In the genomic region with DNA sequence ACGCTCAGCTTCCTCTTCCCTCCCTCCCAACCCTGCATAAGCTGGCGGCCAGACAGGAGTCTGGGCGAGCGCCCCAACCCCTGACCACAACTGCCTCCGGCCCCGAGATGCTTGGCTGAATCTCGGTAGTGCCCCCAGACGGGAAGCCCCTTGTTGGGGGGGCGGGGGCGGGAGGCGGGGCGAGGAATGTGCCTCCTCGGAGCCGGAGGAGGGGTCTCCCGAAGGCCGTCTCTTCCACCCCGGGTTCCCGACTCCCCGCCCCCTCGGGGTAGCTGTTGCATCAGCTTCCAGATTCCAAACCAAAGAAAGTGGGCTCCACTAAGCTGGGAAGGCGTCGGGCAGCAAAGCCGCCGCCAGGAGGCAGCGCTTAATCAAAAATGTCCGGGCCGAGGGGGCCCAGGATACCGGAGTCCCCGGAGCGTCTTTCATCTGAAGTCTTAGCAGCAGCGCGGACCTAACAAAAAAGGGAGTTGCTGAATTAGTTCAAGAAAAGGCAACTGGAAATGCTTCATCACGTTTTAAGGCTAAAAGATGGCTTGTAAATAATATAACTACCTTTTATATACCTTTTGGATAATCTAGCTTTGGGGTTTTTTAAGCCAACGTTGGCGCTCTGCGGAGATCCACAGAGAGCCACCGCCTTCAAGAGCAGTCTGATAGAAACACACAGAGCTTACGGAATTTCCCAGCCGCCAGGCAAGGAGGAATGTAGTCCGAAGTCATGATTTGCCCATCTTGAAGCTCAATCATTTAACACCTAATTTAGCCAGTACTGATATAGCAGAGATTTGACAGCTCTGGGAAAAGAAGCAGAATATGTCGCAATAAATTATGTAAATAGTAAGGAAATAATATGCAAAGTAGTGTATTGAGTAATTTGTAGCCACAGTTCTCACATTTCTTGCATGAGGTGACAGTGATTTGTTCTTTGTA, we compare ENCODE assay signal across 1 cellular context.
TF ChIP-seq lines count a peak whose summit lies in the region.

No MANE protein-coding gene starts in this region.

TF ChIP-seq in HepG2, 621 proteins besides CTCF, POLR2A, EP300 and RAD21 (continued from another document and continues in another):
- TF ChIP-seq, protein P1, sequence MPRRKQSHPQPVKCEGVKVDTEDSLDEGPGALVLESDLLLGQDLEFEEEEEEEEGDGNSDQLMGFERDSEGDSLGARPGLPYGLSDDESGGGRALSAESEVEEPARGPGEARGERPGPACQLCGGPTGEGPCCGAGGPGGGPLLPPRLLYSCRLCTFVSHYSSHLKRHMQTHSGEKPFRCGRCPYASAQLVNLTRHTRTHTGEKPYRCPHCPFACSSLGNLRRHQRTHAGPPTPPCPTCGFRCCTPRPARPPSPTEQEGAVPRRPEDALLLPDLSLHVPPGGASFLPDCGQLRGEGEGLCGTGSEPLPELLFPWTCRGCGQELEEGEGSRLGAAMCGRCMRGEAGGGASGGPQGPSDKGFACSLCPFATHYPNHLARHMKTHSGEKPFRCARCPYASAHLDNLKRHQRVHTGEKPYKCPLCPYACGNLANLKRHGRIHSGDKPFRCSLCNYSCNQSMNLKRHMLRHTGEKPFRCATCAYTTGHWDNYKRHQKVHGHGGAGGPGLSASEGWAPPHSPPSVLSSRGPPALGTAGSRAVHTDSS (CRISPR knock-in tag; conservative IDR thresholded peaks at IDR 0.05), result no peak
- TF ChIP-seq ZNF235 (CRISPR knock-in tag; IDR thresholded peaks at IDR 0.05; ENCODE audit: borderline replicate concordance), result no peak
- no peak for TF ChIP-seq ZNF563 (CRISPR knock-in tag; IDR thresholded peaks at IDR 0.05)
- peak; percentile 89 for TF ChIP-seq CCDC6 (CRISPR knock-in tag; IDR thresholded peaks at IDR 0.05)
- TF ChIP-seq HCFC1 (IDR thresholded peaks at IDR 0.05; ENCODE audit: low read depth, low read length), result no peak
- no peak for TF ChIP-seq HES4 (CRISPR knock-in tag; IDR thresholded peaks at IDR 0.05; ENCODE audit: borderline replicate concordance)
- 0 out of 2 replicates have a peak, but pooled peaks have one; percentile 14 for TF ChIP-seq MIER2 (CRISPR knock-in tag; IDR thresholded peaks at IDR 0.05)
- TF ChIP-seq BORCS8-MEF2B (CRISPR knock-in tag; IDR thresholded peaks at IDR 0.05), result 0 out of 2 replicates have a peak, but pooled peaks have one; percentile 13
- TF ChIP-seq ZBTB7A (CRISPR knock-in tag; IDR thresholded peaks at IDR 0.05), result no peak
- TF ChIP-seq MYNN (CRISPR knock-in tag; IDR thresholded peaks at IDR 0.05; ENCODE audit: low read depth), result no peak
- no peak for TF ChIP-seq ZNF510 (CRISPR knock-in tag; IDR thresholded peaks at IDR 0.05; ENCODE audit: low read depth)
- TF ChIP-seq, protein P2, sequence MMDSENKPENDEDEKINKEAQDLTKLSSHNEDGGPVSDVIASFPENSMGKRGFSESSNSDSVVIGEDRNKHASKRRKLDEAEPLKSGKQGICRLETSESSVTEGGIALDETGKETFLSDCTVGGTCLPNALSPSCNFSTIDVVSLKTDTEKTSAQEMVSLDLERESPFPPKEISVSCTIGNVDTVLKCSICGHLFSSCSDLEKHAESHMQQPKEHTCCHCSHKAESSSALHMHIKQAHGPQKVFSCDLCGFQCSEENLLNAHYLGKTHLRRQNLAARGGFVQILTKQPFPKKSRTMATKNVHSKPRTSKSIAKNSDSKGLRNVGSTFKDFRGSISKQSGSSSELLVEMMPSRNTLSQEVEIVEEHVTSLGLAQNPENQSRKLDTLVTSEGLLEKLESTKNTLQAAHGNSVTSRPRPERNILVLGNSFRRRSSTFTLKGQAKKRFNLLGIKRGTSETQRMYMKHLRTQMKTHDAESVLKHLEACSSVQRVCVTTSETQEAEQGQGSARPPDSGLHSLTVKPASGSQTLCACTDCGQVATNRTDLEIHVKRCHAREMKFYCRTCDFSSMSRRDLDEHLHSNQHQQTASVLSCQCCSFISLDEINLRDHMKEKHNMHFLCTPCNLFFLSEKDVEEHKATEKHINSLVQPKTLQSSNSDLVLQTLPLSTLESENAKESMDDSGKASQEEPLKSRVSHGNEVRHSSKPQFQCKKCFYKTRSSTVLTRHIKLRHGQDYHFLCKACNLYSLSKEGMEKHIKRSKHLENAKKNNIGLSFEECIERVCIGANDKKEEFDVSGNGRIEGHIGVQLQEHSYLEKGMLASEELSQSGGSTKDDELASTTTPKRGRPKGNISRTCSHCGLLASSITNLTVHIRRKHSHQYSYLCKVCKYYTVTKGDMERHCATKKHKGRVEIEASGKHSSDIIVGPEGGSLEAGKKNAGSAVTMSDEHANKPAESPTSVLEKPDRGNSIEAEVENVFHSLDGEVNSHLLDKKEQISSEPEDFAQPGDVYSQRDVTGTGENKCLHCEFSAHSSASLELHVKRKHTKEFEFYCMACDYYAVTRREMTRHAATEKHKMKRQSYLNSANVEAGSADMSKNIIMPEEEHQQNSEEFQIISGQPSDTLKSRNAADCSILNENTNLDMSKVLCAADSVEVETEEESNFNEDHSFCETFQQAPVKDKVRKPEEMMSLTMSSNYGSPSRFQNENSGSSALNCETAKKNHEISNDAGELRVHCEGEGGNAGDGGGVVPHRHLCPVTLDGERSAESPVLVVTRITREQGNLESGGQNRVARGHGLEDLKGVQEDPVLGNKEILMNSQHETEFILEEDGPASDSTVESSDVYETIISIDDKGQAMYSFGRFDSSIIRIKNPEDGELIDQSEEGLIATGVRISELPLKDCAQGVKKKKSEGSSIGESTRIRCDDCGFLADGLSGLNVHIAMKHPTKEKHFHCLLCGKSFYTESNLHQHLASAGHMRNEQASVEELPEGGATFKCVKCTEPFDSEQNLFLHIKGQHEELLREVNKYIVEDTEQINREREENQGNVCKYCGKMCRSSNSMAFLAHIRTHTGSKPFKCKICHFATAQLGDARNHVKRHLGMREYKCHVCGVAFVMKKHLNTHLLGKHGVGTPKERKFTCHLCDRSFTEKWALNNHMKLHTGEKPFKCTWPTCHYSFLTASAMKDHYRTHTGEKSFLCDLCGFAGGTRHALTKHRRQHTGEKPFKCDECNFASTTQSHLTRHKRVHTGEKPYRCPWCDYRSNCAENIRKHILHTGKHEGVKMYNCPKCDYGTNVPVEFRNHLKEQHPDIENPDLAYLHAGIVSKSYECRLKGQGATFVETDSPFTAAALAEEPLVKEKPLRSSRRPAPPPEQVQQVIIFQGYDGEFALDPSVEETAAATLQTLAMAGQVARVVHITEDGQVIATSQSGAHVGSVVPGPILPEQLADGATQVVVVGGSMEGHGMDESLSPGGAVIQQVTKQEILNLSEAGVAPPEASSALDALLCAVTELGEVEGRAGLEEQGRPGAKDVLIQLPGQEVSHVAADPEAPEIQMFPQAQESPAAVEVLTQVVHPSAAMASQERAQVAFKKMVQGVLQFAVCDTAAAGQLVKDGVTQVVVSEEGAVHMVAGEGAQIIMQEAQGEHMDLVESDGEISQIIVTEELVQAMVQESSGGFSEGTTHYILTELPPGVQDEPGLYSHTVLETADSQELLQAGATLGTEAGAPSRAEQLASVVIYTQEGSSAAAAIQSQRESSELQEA (CRISPR knock-in tag; IDR thresholded peaks at IDR 0.05; ENCODE audit: not compliant biosample characterization), result no peak
- no peak for TF ChIP-seq RBM39 (IDR thresholded peaks at IDR 0.05; ENCODE audit: low read depth, low read length, poor library complexity, severe bottlenecking)
- TF ChIP-seq ZNF775 (CRISPR knock-in tag; IDR thresholded peaks at IDR 0.05; ENCODE audit: borderline replicate concordance), result no peak
- TF ChIP-seq, protein P3, sequence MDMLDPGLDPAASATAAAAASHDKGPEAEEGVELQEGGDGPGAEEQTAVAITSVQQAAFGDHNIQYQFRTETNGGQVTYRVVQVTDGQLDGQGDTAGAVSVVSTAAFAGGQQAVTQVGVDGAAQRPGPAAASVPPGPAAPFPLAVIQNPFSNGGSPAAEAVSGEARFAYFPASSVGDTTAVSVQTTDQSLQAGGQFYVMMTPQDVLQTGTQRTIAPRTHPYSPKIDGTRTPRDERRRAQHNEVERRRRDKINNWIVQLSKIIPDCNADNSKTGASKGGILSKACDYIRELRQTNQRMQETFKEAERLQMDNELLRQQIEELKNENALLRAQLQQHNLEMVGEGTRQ (IDR thresholded peaks at IDR 0.05; ENCODE audit: low read depth, low read length), result no peak
- TF ChIP-seq, protein P3 (CRISPR knock-in tag; IDR thresholded peaks at IDR 0.05; ENCODE audit: borderline replicate concordance), result no peak
- no peak for TF ChIP-seq ZNF180 (CRISPR knock-in tag; IDR thresholded peaks at IDR 0.05; ENCODE audit: borderline replicate concordance, low read depth)
- TF ChIP-seq ZNF354B (CRISPR knock-in tag; IDR thresholded peaks at IDR 0.05), result no peak
- no peak for TF ChIP-seq SRSF4 (IDR thresholded peaks at IDR 0.05; ENCODE audit: low read depth, low read length, poor library complexity, severe bottlenecking)
- TF ChIP-seq, protein P4, sequence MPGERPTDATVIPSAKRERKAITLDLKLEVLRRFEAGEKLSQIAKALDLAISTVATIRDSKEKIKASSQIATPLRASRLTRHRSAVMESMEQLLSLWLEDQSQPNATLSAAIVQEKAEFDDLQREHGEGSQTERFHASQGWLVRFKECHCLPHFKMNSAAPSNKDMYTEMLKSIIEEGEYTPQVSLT (CRISPR knock-in tag; IDR thresholded peaks at IDR 0.05; ENCODE audit: borderline replicate concordance, low read depth), result no peak
- no peak for TF ChIP-seq GLI4 (CRISPR knock-in tag; IDR thresholded peaks at IDR 0.05; ENCODE audit: borderline replicate concordance)
- TF ChIP-seq, protein P5, sequence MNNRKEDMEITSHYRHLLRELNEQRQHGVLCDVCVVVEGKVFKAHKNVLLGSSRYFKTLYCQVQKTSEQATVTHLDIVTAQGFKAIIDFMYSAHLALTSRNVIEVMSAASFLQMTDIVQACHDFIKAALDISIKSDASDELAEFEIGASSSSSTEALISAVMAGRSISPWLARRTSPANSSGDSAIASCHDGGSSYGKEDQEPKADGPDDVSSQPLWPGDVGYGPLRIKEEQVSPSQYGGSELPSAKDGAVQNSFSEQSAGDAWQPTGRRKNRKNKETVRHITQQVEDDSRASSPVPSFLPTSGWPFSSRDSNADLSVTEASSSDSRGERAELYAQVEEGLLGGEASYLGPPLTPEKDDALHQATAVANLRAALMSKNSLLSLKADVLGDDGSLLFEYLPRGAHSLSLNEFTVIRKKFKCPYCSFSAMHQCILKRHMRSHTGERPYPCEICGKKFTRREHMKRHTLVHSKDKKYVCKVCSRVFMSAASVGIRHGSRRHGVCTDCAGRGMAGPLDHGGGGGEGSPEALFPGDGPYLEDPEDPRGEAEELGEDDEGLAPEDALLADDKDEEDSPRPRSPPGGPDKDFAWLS (CRISPR knock-in tag; IDR thresholded peaks at IDR 0.05; ENCODE audit: borderline replicate concordance), result no peak
- no peak for TF ChIP-seq ZMYM3 (CRISPR knock-in tag; IDR thresholded peaks at IDR 0.05)
- TF ChIP-seq, protein P6, sequence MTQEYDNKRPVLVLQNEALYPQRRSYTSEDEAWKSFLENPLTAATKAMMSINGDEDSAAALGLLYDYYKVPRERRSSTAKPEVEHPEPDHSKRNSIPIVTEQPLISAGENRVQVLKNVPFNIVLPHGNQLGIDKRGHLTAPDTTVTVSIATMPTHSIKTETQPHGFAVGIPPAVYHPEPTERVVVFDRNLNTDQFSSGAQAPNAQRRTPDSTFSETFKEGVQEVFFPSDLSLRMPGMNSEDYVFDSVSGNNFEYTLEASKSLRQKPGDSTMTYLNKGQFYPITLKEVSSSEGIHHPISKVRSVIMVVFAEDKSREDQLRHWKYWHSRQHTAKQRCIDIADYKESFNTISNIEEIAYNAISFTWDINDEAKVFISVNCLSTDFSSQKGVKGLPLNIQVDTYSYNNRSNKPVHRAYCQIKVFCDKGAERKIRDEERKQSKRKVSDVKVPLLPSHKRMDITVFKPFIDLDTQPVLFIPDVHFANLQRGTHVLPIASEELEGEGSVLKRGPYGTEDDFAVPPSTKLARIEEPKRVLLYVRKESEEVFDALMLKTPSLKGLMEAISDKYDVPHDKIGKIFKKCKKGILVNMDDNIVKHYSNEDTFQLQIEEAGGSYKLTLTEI (CRISPR knock-in tag; conservative IDR thresholded peaks at IDR 0.05), result no peak
- no peak; the same call in 1 of the 2 replicates for TF ChIP-seq ZFY (CRISPR knock-in tag; IDR thresholded peaks at IDR 0.05)
- TF ChIP-seq, protein P7, sequence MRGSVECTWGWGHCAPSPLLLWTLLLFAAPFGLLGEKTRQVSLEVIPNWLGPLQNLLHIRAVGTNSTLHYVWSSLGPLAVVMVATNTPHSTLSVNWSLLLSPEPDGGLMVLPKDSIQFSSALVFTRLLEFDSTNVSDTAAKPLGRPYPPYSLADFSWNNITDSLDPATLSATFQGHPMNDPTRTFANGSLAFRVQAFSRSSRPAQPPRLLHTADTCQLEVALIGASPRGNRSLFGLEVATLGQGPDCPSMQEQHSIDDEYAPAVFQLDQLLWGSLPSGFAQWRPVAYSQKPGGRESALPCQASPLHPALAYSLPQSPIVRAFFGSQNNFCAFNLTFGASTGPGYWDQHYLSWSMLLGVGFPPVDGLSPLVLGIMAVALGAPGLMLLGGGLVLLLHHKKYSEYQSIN (CRISPR knock-in tag; IDR thresholded peaks at IDR 0.05; ENCODE audit: borderline replicate concordance), result no peak
